In genomic region chr13:48094404-48094780, GRCh38 we compare ENCODE assay signal across 7 cellular contexts. TPM values are rescaled to one million over a fixed set of nuclear protein-coding genes. Genes with fewer than 3 reads are reported as not detected.
DNase-seq lines count a peak whose midpoint lies in the region; ATAC-seq and TF ChIP-seq lines count a peak whose summit lies in the region.

No MANE protein-coding gene starts in this region.

- peaks cover 9% of the 10 kb centered on the region for H3K36me3 Mint-ChIP-seq in activated CD4-positive, alpha-beta memory T cell treated with anti-CD3 and anti-CD28 coated beads, Interleukin-2, amount 10 ng/mL, durations not matched to agents 7 days and 5 days (ENCODE audit: low read depth)
- H3K36me3 Mint-ChIP-seq in progenitor cell of endocrine pancreas (ENCODE audit: insufficient read depth): no peaks in the 10 kb centered on the region

- peak; percentile 21 for DNase-seq in activated CD4-positive, alpha-beta memory T cell treated with anti-CD3 and anti-CD28 coated beads, Interleukin-2, amount 10 ng/mL, durations not matched to agents 7 days and 5 days
- DNase-seq in Right ventricle myocardium superior (no peak), progenitor cell of endocrine pancreas (ENCODE audit: low spot score, unreplicated experiment) (no peak), DMS114 treated with DMSO at 0.1 percent for 48 hours (lab: John Stamatoyannopoulos, UW; ENCODE audit: unreplicated experiment) (no peak)
- no peak for DNase-seq in activated effector memory CD4-positive, alpha-beta T cell treated with anti-CD3 and anti-CD28 coated beads, Interleukin-2, amount 50 U/mL, for 16 hours

- ATAC-seq in GM18868 (IDR thresholded peaks at IDR 0.05; ENCODE audit: unreplicated experiment): peak; percentile 2
- peak; percentile 19 for ATAC-seq in HG03045 (IDR thresholded peaks at IDR 0.05; ENCODE audit: unreplicated experiment)
- peak; percentile 5 for ATAC-seq in Right ventricle myocardium superior (ENCODE audit: poor library complexity)

- H3K27ac Mint-ChIP-seq in activated CD4-positive, alpha-beta memory T cell treated with anti-CD3 and anti-CD28 coated beads, Interleukin-2, amount 10 ng/mL, durations not matched to agents 7 days and 5 days: peak overlapping the region; percentile 82
- H3K27ac Mint-ChIP-seq in progenitor cell of endocrine pancreas: peak overlapping the region; percentile 97

- H3K4me1 Mint-ChIP-seq in activated CD4-positive, alpha-beta memory T cell treated with anti-CD3 and anti-CD28 coated beads, Interleukin-2, amount 10 ng/mL, durations not matched to agents 7 days and 5 days: peaks cover 37% of the 10 kb centered on the region
- peaks cover 32% of the 10 kb centered on the region for H3K4me1 Mint-ChIP-seq in progenitor cell of endocrine pancreas (ENCODE audit: low read depth)

- peaks cover 2% of the 10 kb centered on the region for H3K9me3 Mint-ChIP-seq in activated CD4-positive, alpha-beta memory T cell treated with anti-CD3 and anti-CD28 coated beads, Interleukin-2, amount 10 ng/mL, durations not matched to agents 7 days and 5 days
- peaks cover 3% of the 10 kb centered on the region for H3K9me3 Mint-ChIP-seq in progenitor cell of endocrine pancreas (ENCODE audit: low read depth)

- H3K4me3 Mint-ChIP-seq in activated CD4-positive, alpha-beta memory T cell treated with anti-CD3 and anti-CD28 coated beads, Interleukin-2, amount 10 ng/mL, durations not matched to agents 7 days and 5 days: peak overlapping the region; percentile 93
- H3K4me3 Mint-ChIP-seq in progenitor cell of endocrine pancreas (ENCODE audit: low read depth): peak overlapping the region; percentile 96

- CTCF ChIA-PET in activated CD4-positive, alpha-beta memory T cell treated with anti-CD3 and anti-CD28 coated beads, Interleukin-2, amount 10 ng/mL, durations not matched to agents 7 days and 5 days (lab: Charles Lee): interaction anchor here (0.6 to 2.8 kb wide), 36 partner anchors 9 to 722 kb away, joined by 3 to 38 read pairs (median 4); partner anchors contain the start of genes CYSLTR2, ITM2B, NUDT15 and SUCLA2

- no peak for TF ChIP-seq CTCF in progenitor cell of endocrine pancreas (IDR thresholded peaks at IDR 0.05; ENCODE audit: unreplicated experiment)

- intact Hi-C loops in Right ventricle myocardium superior (cut with DNase I): no loop called here

- H3K27me3 Mint-ChIP-seq in activated CD4-positive, alpha-beta memory T cell treated with anti-CD3 and anti-CD28 coated beads, Interleukin-2, amount 10 ng/mL, durations not matched to agents 7 days and 5 days: peaks cover 3% of the 10 kb centered on the region
- no peaks in the 10 kb centered on the region for H3K27me3 Mint-ChIP-seq in progenitor cell of endocrine pancreas

- POLR2A ChIA-PET in activated CD4-positive, alpha-beta memory T cell treated with anti-CD3 and anti-CD28 coated beads, Interleukin-2, amount 10 ng/mL, durations not matched to agents 7 days and 5 days (lab: Charles Lee): interaction anchor here (0.8 to 3.5 kb wide), 19 partner anchors 9 to 560 kb away, joined by 3 to 61 read pairs (median 5); partner anchors contain the start of genes CYSLTR2, ITM2B, NUDT15 and RB1

RNA-seq across cellular contexts. Expression of gene MED4, which starts 0.5 kb away (rescaled TPM):
- 10 to 100 TPM; 55.2 to 61.1 TPM for total RNA-seq in activated CD4-positive, alpha-beta memory T cell treated with anti-CD3 and anti-CD28 coated beads, Interleukin-2, amount 10 ng/mL, durations not matched to agents 7 days and 5 days
- total RNA-seq in Right ventricle myocardium superior (40.8 TPM), progenitor cell of endocrine pancreas (56.1 and 59.2 TPM in 2 replicates)

RNA-seq across cellular contexts. Expression of gene NUDT15, which starts 56.9 kb away (rescaled TPM):
- 10 to 100 TPM; 10.9 to 11.0 TPM for total RNA-seq in activated CD4-positive, alpha-beta memory T cell treated with anti-CD3 and anti-CD28 coated beads, Interleukin-2, amount 10 ng/mL, durations not matched to agents 7 days and 5 days
- total RNA-seq in Right ventricle myocardium superior (12.5 TPM), progenitor cell of endocrine pancreas (28.9 and 30.7 TPM in 2 replicates)
